ENCODE assay signal across 12 cellular contexts in the genomic region with DNA sequence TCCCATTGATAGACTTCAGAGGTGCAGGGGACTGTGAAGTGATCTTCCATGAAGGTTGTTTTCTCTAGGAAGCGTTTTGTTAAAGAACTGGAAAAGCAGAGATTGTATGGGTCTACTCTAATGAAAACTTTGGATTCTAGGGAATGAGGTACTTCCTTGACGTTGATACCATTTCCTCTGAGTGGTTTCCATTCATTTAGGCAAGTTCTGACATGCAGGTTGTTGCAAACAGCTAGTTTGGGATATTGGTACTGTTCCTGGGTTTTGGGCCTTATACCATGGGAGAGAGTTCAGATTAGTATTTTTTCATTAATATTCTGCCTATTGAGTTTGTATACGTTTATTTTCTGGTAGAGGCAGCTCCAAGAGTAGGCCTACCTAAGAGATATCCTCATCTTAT. TPM values are rescaled to one million over a fixed set of nuclear protein-coding genes. Genes with fewer than 3 reads are reported as not detected.
A peak's percentile ranks its signal among the peaks of the same experiment; 100 is the strongest.
DNase-seq lines count a peak whose midpoint lies in the region; ATAC-seq and TF ChIP-seq lines count a peak whose summit lies in the region.
"Had no signal": no experiment of that assay in that cellular context is flagged by ENCODE, and none has a peak within 500 bp of the region (broad histone marks: within the 10 kb centered on the region; RNA-seq: fewer than 3 reads in every experiment).

No MANE protein-coding gene starts in this region.

- CTCF ChIA-PET in CD4-positive, alpha-beta memory T cell (lab: Charles Lee; ENCODE audit: partially characterized antibody) = interaction anchor here (1.4 kb wide), 1 partner anchor 10 kb away, joined by 3 read pairs; no protein-coding TSS in a partner anchor
- CTCF ChIA-PET in CD8-positive, alpha-beta T cell (lab: Charles Lee) = interaction anchor here (0.7 kb wide), 1 partner anchor 13 kb away, joined by 3 read pairs; no protein-coding TSS in a partner anchor
- CTCF ChIA-PET in naive thymus-derived CD4-positive, alpha-beta T cell (lab: Charles Lee) = no interaction called here

- H3K27ac Mint-ChIP-seq in CD4-positive, alpha-beta memory T cell = peak overlapping the region in 4 of 7 donors; percentile 47 to 85 (median 62)
- peak overlapping the region; percentile 4 for H3K27ac Mint-ChIP-seq in CD8-positive, alpha-beta T cell
- H3K27ac Mint-ChIP-seq in central memory CD8-positive, alpha-beta T cell (ENCODE audit: low read depth) = peak overlapping the region; percentile 8
- H3K27ac Mint-ChIP-seq in naive thymus-derived CD4-positive, alpha-beta T cell = peak overlapping the region in 5 of 9 donors; percentile 9 to 71 (median 62)
- H3K27ac Mint-ChIP-seq: CD14-positive monocyte had no signal

- POLR2A ChIA-PET in CD4-positive, alpha-beta memory T cell (lab: Charles Lee; ENCODE audit: partially characterized antibody) = interaction anchor here (2.3 kb wide), 1 partner anchor 23 kb away, joined by 8 read pairs; no protein-coding TSS in a partner anchor
- POLR2A ChIA-PET in CD8-positive, alpha-beta T cell (lab: Charles Lee) = interaction anchor here (2.7 kb wide), 1 partner anchor 23 kb away, joined by 11 read pairs; no protein-coding TSS in a partner anchor
- POLR2A ChIA-PET in naive thymus-derived CD4-positive, alpha-beta T cell (lab: Charles Lee) = interaction anchor here (0.7 kb wide), 1 partner anchor 25 kb away, joined by 3 read pairs; the partner anchor contains the start of gene SMARCA2

- peaks cover 0 to 3% (median 0%) of the 10 kb centered on the region in 8 donors for H3K9me3 Mint-ChIP-seq in CD4-positive, alpha-beta memory T cell
- H3K9me3 Mint-ChIP-seq in CD8-positive, alpha-beta T cell = no peaks in the 10 kb centered on the region
- no peaks in the 10 kb centered on the region for H3K9me3 Mint-ChIP-seq in central memory CD8-positive, alpha-beta T cell
- no peaks in the 10 kb centered on the region for H3K9me3 Mint-ChIP-seq in naive thymus-derived CD4-positive, alpha-beta T cell
- H3K9me3 Mint-ChIP-seq: CD14-positive monocyte had no signal

- TF ChIP-seq CTCF in CD8-positive, alpha-beta T cell (IDR thresholded peaks at IDR 0.05) = no peak

- intact Hi-C loops in CD4-positive, alpha-beta memory T cell (cut with micrococcal nuclease) = loop anchor here (2.0 kb wide), 2 partner anchors 14 to 18 kb away; no protein-coding TSS in a partner anchor
- intact Hi-C loops in CD8-positive, alpha-beta T cell (cut with DNase I, micrococcal nuclease) = no loop called here
- intact Hi-C loops in naive thymus-derived CD4-positive, alpha-beta T cell (cut with micrococcal nuclease) = no loop called here

- DNase-seq in CD4-positive, alpha-beta memory T cell = no peak
- no peak for DNase-seq in CD8-positive, alpha-beta T cell
- DNase-seq in central memory CD8-positive, alpha-beta T cell (ENCODE audit: low spot score in 2 of 2) = no peak
- DNase-seq in naive thymus-derived CD4-positive, alpha-beta T cell = no peak
- DNase-seq in NCI-H2196 (lab: John Stamatoyannopoulos, UW; ENCODE audit: unreplicated experiment) = no peak
- DNase-seq in stimulated activated naive CD4-positive, alpha-beta T cell treated with Interleukin-2 at 50 U/mL for 16 hours (lab: John Stamatoyannopoulos, UW) = no peak
- DNase-seq: BE2C, DMS 273 treated with DMSO at 0.1 percent for 48 hours had no signal

- no peaks in the 10 kb centered on the region for H3K27me3 Mint-ChIP-seq in CD4-positive, alpha-beta memory T cell
- H3K27me3 Mint-ChIP-seq in CD8-positive, alpha-beta T cell (ENCODE audit: low read depth) = no peaks in the 10 kb centered on the region
- no peaks in the 10 kb centered on the region for H3K27me3 Mint-ChIP-seq in central memory CD8-positive, alpha-beta T cell
- H3K27me3 Mint-ChIP-seq in naive thymus-derived CD4-positive, alpha-beta T cell = no peaks in the 10 kb centered on the region

- H3K4me3 Mint-ChIP-seq in CD4-positive, alpha-beta memory T cell = no peak overlapping the region
- no peak overlapping the region for H3K4me3 Mint-ChIP-seq in CD8-positive, alpha-beta T cell
- H3K4me3 Mint-ChIP-seq in central memory CD8-positive, alpha-beta T cell = no peak overlapping the region
- H3K4me3 Mint-ChIP-seq in naive thymus-derived CD4-positive, alpha-beta T cell = no peak overlapping the region
- H3K4me3 Mint-ChIP-seq: CD14-positive monocyte had no signal

- no peak for ATAC-seq in CD8-positive, alpha-beta T cell
- no peak for ATAC-seq in central memory CD8-positive, alpha-beta T cell (replicated peaks; ENCODE audit: extremely low read depth, poor library complexity, severe bottlenecking)
- no peak for ATAC-seq in naive thymus-derived CD4-positive, alpha-beta T cell
- no peak for ATAC-seq in GM21576 (IDR thresholded peaks at IDR 0.05; ENCODE audit: unreplicated experiment)
- ATAC-seq: A549, HCT116 had no signal

- no peaks in the 10 kb centered on the region for H3K27me3 ChIP-seq in CD4-positive, alpha-beta memory T cell (ENCODE audit: insufficient read depth, low read length)
- H3K27me3 ChIP-seq in CD8-positive, alpha-beta T cell (ENCODE audit: insufficient read depth, low read length) = no peaks in the 10 kb centered on the region
- no peaks in the 10 kb centered on the region for H3K27me3 ChIP-seq in naive thymus-derived CD4-positive, alpha-beta T cell (ENCODE audit: control insufficient read depth in 2 of 2, insufficient read depth in 2 of 2, low read length in 2 of 2)
- H3K27me3 ChIP-seq: BE2C had no signal

- H3K36me3 ChIP-seq in CD4-positive, alpha-beta memory T cell (ENCODE audit: insufficient read depth, low read length) = peaks cover 36% of the 10 kb centered on the region
- peaks cover 37% of the 10 kb centered on the region for H3K36me3 ChIP-seq in CD8-positive, alpha-beta T cell (ENCODE audit: insufficient read depth, low read length)
- peaks cover 0 to 72% (median 14%) of the 10 kb centered on the region in 3 experiments for H3K36me3 ChIP-seq in naive thymus-derived CD4-positive, alpha-beta T cell (ENCODE audit: control insufficient read depth in 2 of 3, insufficient read depth in 3 of 3, low read length in 3 of 3)
- H3K36me3 ChIP-seq: BE2C had no signal

- H3K4me1 ChIP-seq in CD4-positive, alpha-beta memory T cell (ENCODE audit: insufficient read depth, low read length) = peaks cover 17% of the 10 kb centered on the region
- H3K4me1 ChIP-seq in CD8-positive, alpha-beta T cell (ENCODE audit: insufficient read depth, low read length) = peaks cover 16% of the 10 kb centered on the region
- peaks cover 0 to 9% of the 10 kb centered on the region in 2 donors for H3K4me1 ChIP-seq in naive thymus-derived CD4-positive, alpha-beta T cell (ENCODE audit: control insufficient read depth in 2 of 2, insufficient read depth in 2 of 2, low read length in 2 of 2)
- H3K4me1 ChIP-seq: A549, BE2C had no signal

- no peak overlapping the region for H3K4me3 ChIP-seq in CD4-positive, alpha-beta memory T cell (ENCODE audit: low read length in 2 of 2)
- H3K4me3 ChIP-seq in CD8-positive, alpha-beta T cell (ENCODE audit: low read depth, low read length) = no peak overlapping the region
- no peak overlapping the region for H3K4me3 ChIP-seq in naive thymus-derived CD4-positive, alpha-beta T cell (ENCODE audit: low read length)
- H3K4me3 ChIP-seq: A549 had no signal

- peaks cover 61 to 92% of the 10 kb centered on the region in 2 donors for H3K36me3 Mint-ChIP-seq in CD4-positive, alpha-beta memory T cell
- H3K36me3 Mint-ChIP-seq in CD8-positive, alpha-beta T cell = peaks cover 90% of the 10 kb centered on the region
- peaks cover 63% of the 10 kb centered on the region for H3K36me3 Mint-ChIP-seq in central memory CD8-positive, alpha-beta T cell (ENCODE audit: insufficient read depth)
- peaks cover 6 to 65% (median 52%) of the 10 kb centered on the region in 5 donors for H3K36me3 Mint-ChIP-seq in naive thymus-derived CD4-positive, alpha-beta T cell

- H3K9me3 ChIP-seq in CD4-positive, alpha-beta memory T cell (ENCODE audit: control insufficient read depth in 1 of 2, low read length in 2 of 2) = no peaks in the 10 kb centered on the region
- H3K9me3 ChIP-seq in CD8-positive, alpha-beta T cell (ENCODE audit: low read length) = no peaks in the 10 kb centered on the region
- no peaks in the 10 kb centered on the region for H3K9me3 ChIP-seq in naive thymus-derived CD4-positive, alpha-beta T cell (ENCODE audit: control insufficient read depth in 2 of 3, low read length in 3 of 3)
- H3K9me3 ChIP-seq: A549, BE2C had no signal

- H3K27ac ChIP-seq in CD4-positive, alpha-beta memory T cell (ENCODE audit: low read depth, low read length) = no peak overlapping the region
- H3K27ac ChIP-seq in CD8-positive, alpha-beta T cell (ENCODE audit: low read depth, low read length) = no peak overlapping the region
- H3K27ac ChIP-seq in naive thymus-derived CD4-positive, alpha-beta T cell (ENCODE audit: low read depth, low read length) = no peak overlapping the region
- H3K27ac ChIP-seq: A549 had no signal

- H3K4me1 Mint-ChIP-seq in CD4-positive, alpha-beta memory T cell = peaks cover 39 to 77% (median 64%) of the 10 kb centered on the region in 4 donors
- H3K4me1 Mint-ChIP-seq in CD8-positive, alpha-beta T cell (ENCODE audit: low read depth) = peaks cover 68% of the 10 kb centered on the region
- H3K4me1 Mint-ChIP-seq in central memory CD8-positive, alpha-beta T cell = peaks cover 58% of the 10 kb centered on the region
- peaks cover 21 to 85% (median 75%) of the 10 kb centered on the region in 7 donors for H3K4me1 Mint-ChIP-seq in naive thymus-derived CD4-positive, alpha-beta T cell
- H3K4me1 Mint-ChIP-seq: CD14-positive monocyte had no signal

RNA-seq across cellular contexts. Expression of gene SMARCA2, which starts 25.7 kb away (rescaled TPM):
- 100 to 1,000 TPM; 227 to 245 TPM for total RNA-seq in CD4-positive, alpha-beta memory T cell
- polyA plus RNA-seq in CD4-positive, alpha-beta memory T cell = 10 to 100 TPM; 18.5 to 57.4 TPM
- total RNA-seq in CD8-positive, alpha-beta T cell = 100 to 1,000 TPM; 198 to 215 TPM
- total RNA-seq in naive thymus-derived CD4-positive, alpha-beta T cell = 100 to 1,000 TPM; 233 to 294 (median 258) TPM
- polyA plus RNA-seq in naive thymus-derived CD4-positive, alpha-beta T cell = 10 to 100 TPM; 37.1 to 52.7 TPM

Comparison
In these comparisons a context has a peak if more than half of its experiments do, and no peak if none do; other contexts are left out.
1. H3K27ac Mint-ChIP-seq: peak in every context shown above with its lines; median percentile 62 in CD4-positive, alpha-beta memory T cell; 62 in naive thymus-derived CD4-positive, alpha-beta T cell; 8 in central memory CD8-positive, alpha-beta T cell; 4 in CD8-positive, alpha-beta T cell.